Comparison of ENCODE assay signal across 10 cellular contexts in the genomic region with DNA sequence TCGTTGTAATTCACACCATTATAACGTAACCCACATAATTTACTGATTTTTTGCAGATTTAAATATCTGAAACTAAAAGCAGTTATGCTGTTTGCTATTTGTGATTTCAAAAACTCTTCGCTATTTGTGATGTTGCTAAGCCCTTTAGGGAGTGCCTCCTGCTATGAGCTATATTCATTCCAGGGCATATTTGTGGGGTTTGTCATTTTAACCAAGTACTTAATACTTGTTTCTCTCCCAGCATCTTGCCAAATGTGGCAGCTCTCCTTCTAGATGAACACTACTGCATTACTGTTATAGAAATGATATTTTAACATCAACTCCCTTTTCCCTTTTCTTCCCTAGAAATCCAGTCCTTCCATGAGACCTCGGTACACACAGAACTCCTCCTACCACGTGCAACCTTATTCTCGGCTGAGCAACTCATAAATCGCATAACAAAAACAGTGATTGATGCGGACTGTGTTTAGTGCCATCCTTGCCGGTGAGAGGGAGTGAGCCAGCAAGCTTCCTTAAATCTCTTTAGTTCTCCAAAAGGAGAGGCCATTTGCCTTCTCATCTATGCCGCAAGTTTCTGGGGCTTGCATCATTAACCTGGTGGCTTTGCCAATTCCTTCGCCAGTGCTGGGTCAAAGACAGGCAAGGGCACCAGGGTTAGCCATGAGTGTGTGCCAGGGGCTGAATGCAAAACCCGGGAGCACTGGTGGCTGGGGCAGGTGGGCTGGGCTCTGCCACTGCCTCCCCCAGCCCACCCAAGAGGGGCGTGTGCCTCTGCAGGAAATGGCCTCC. TPM values are rescaled to one million over a fixed set of nuclear protein-coding genes. Genes with fewer than 3 reads are reported as not detected.
DNase-seq lines count a peak whose midpoint lies in the region; ATAC-seq and TF ChIP-seq lines count a peak whose summit lies in the region.
"Had no signal": no experiment of that assay in that cellular context is flagged by ENCODE, and none has a peak within 500 bp of the region (broad histone marks: within the 10 kb centered on the region; RNA-seq: fewer than 3 reads in every experiment).

No MANE protein-coding gene starts in this region.

- H3K27ac ChIP-seq in ACC112 (ENCODE audit: low read depth, low read length) = peak overlapping the region; percentile 99
- no peak overlapping the region for H3K27ac ChIP-seq in naive thymus-derived CD4-positive, alpha-beta T cell (ENCODE audit: low read depth, low read length)

- H3K27me3 Mint-ChIP-seq in naive thymus-derived CD4-positive, alpha-beta T cell = no peaks in the 10 kb centered on the region
- H3K27me3 Mint-ChIP-seq: CD4-positive, alpha-beta T cell had no signal

- H3K4me1 ChIP-seq in ACC112 (ENCODE audit: control insufficient read depth, insufficient read depth, low read length, unreplicated experiment) = peaks cover 15% of the 10 kb centered on the region
- no peaks in the 10 kb centered on the region for H3K4me1 ChIP-seq in naive thymus-derived CD4-positive, alpha-beta T cell (ENCODE audit: control insufficient read depth in 2 of 2, insufficient read depth in 2 of 2, low read length in 2 of 2)

- H3K36me3 ChIP-seq in ACC112 (ENCODE audit: insufficient read depth, low read length) = no peaks in the 10 kb centered on the region
- H3K36me3 ChIP-seq in naive thymus-derived CD4-positive, alpha-beta T cell (ENCODE audit: control insufficient read depth in 2 of 3, insufficient read depth in 3 of 3, low read length in 3 of 3) = no peaks in the 10 kb centered on the region

- H3K4me3 Mint-ChIP-seq in naive thymus-derived CD4-positive, alpha-beta T cell = no peak overlapping the region
- H3K4me3 Mint-ChIP-seq: CD4-positive, alpha-beta T cell had no signal

- H3K27me3 ChIP-seq in ACC112 (ENCODE audit: insufficient read depth, low read length) = no peaks in the 10 kb centered on the region
- no peaks in the 10 kb centered on the region for H3K27me3 ChIP-seq in naive thymus-derived CD4-positive, alpha-beta T cell (ENCODE audit: control insufficient read depth in 2 of 2, insufficient read depth in 2 of 2, low read length in 2 of 2)

- ATAC-seq in naive thymus-derived CD4-positive, alpha-beta T cell = peak; percentile 58
- ATAC-seq in GM18520 (IDR thresholded peaks at IDR 0.05; ENCODE audit: unreplicated experiment) = no peak
- ATAC-seq in HG02884 (IDR thresholded peaks at IDR 0.05; ENCODE audit: unreplicated experiment) = no peak
- ATAC-seq in GM19455 (IDR thresholded peaks at IDR 0.05; ENCODE audit: unreplicated experiment) = no peak

- no peak overlapping the region for H3K27ac Mint-ChIP-seq in naive thymus-derived CD4-positive, alpha-beta T cell
- H3K27ac Mint-ChIP-seq: CD4-positive, alpha-beta T cell had no signal

- H3K9me3 Mint-ChIP-seq in naive thymus-derived CD4-positive, alpha-beta T cell = no peaks in the 10 kb centered on the region
- H3K9me3 Mint-ChIP-seq: CD4-positive, alpha-beta T cell had no signal

- H2AFZ ChIP-seq in ACC112 (ENCODE audit: low read length, unreplicated experiment) = peak overlapping the region; percentile 36

- H3K4me1 Mint-ChIP-seq in naive thymus-derived CD4-positive, alpha-beta T cell = peaks cover 0 to 11% (median 0%) of the 10 kb centered on the region in 7 donors

- H3K9me3 ChIP-seq in naive thymus-derived CD4-positive, alpha-beta T cell (ENCODE audit: control insufficient read depth in 2 of 3, low read length in 3 of 3) = no peaks in the 10 kb centered on the region

- CTCF ChIA-PET in naive thymus-derived CD4-positive, alpha-beta T cell (lab: Charles Lee) = no interaction called here

- DNase-seq in MV-4-11 (lab: John Stamatoyannopoulos, UW) (peak; percentile 72), choroid plexus epithelial cell (ENCODE audit: low read depth) (peak; percentile 86)
- no peak for DNase-seq in naive thymus-derived CD4-positive, alpha-beta T cell
- DNase-seq in stimulated activated CD4-positive, alpha-beta T cell treated with anti-CD3 and anti-CD28 coated beads, Interleukin-12 subunit alpha, Interleukin-12 subunit beta, amount 100 ng/mL, for 4 hours = no peak
- DNase-seq: CD4-positive, alpha-beta T cell; NCI-H526 treated with DMSO at 0.1 percent for 48 hours had no signal

- H3K79me2 ChIP-seq in ACC112 (ENCODE audit: control insufficient read depth, insufficient read depth, low read length, unreplicated experiment) = no peaks in the 10 kb centered on the region

- H3K4me3 ChIP-seq in ACC112 (ENCODE audit: low read depth, low read length) (peak overlapping the region; percentile 71), choroid plexus epithelial cell (ENCODE audit: low read depth, low read length) (no peak overlapping the region)
- no peak overlapping the region for H3K4me3 ChIP-seq in naive thymus-derived CD4-positive, alpha-beta T cell (ENCODE audit: low read length)

- TF ChIP-seq CTCF in choroid plexus epithelial cell (conservative IDR thresholded peaks at IDR 0.05; ENCODE audit: low read depth, low read length) = no peak

- intact Hi-C loops in naive thymus-derived CD4-positive, alpha-beta T cell (cut with micrococcal nuclease) = no loop called here

- H3K36me3 Mint-ChIP-seq in naive thymus-derived CD4-positive, alpha-beta T cell = peaks cover 0 to 7% (median 0%) of the 10 kb centered on the region in 5 donors

- POLR2A ChIA-PET in naive thymus-derived CD4-positive, alpha-beta T cell (lab: Charles Lee) = interaction anchor here (1.5 kb wide), 1 partner anchor 10 kb away, joined by 3 read pairs; no protein-coding TSS in a partner anchor

RNA-seq across cellular contexts. Expression of a gene that starts 33.4 kb away (rescaled TPM):
- total RNA-seq in naive thymus-derived CD4-positive, alpha-beta T cell = 10 to 100 TPM in 1 of 5 experiments, 1 to 10 TPM in 4; 4.0 to 18.4 (median 8.4) TPM
- polyA plus RNA-seq in naive thymus-derived CD4-positive, alpha-beta T cell = 1 to 10 TPM; 3.8 to 8.0 TPM

RNA-seq across cellular contexts. Expression of a gene that starts 58.6 kb away (rescaled TPM):
- not detected for total RNA-seq in naive thymus-derived CD4-positive, alpha-beta T cell
- not detected for polyA plus RNA-seq in naive thymus-derived CD4-positive, alpha-beta T cell
- total RNA-seq: CD4-positive, alpha-beta T cell had no signal

Comparison
In these comparisons a context has a peak if more than half of its experiments do, and no peak if none do; other contexts are left out.
1. DNase-seq: peak in MV-4-11 (single experiment) and choroid plexus epithelial cell (single experiment); none in naive thymus-derived CD4-positive, alpha-beta T cell (0 of 9) and stimulated activated CD4-positive, alpha-beta T cell treated with anti-CD3 and anti-CD28 coated beads, Interleukin-12 subunit alpha, Interleukin-12 subunit beta, amount 100 ng/mL, for 4 hours (single experiment).